ENCODE assay signal across 24 cellular contexts in genomic region chr3:170309044-170309443, GRCh38.
"Had no signal": no experiment of that assay in that cellular context is flagged by ENCODE, and none has a peak within 500 bp of the region (broad histone marks: within the 10 kb centered on the region; RNA-seq: fewer than 3 reads in every experiment).

No MANE protein-coding gene starts in this region.

- H3K4me3 Mint-ChIP-seq: activated naive CD4-positive, alpha-beta T cell treated with anti-CD3 and anti-CD28 coated beads, Interleukin-2, amount 50 U/mL, for 24 hours; effector memory CD8-positive, alpha-beta T cell; natural killer cell treated with Interleukin-12 subunit alpha and Interleukin-12 subunit beta and Interleukin-15 and Interleukin-18, amount 100 ng/mL, for 72 hours; stimulated activated memory B cell treated with anti-CD40 and anti-IgM and Interleukin-4, amounts not matched to agents 10 μg/mL and 1 μg/mL and 100 μg/mL, for 72 hours had no signal

- H3K27ac Mint-ChIP-seq: activated naive CD4-positive, alpha-beta T cell treated with anti-CD3 and anti-CD28 coated beads, Interleukin-2, amount 50 U/mL, for 24 hours; effector memory CD8-positive, alpha-beta T cell; natural killer cell treated with Interleukin-12 subunit alpha and Interleukin-12 subunit beta and Interleukin-15 and Interleukin-18, amount 100 ng/mL, for 72 hours; progenitor cell of endocrine pancreas; stimulated activated memory B cell treated with anti-CD40 and anti-IgM and Interleukin-4, amounts not matched to agents 10 μg/mL and 1 μg/mL and 100 μg/mL, for 72 hours had no signal

- H3K36me3 Mint-ChIP-seq: activated naive CD4-positive, alpha-beta T cell treated with anti-CD3 and anti-CD28 coated beads, Interleukin-2, amount 50 U/mL, for 24 hours; natural killer cell treated with Interleukin-12 subunit alpha and Interleukin-12 subunit beta and Interleukin-15 and Interleukin-18, amount 100 ng/mL, for 72 hours; stimulated activated memory B cell treated with anti-CD40 and anti-IgM and Interleukin-4, amounts not matched to agents 10 μg/mL and 1 μg/mL and 100 μg/mL, for 72 hours had no signal

- H3K9me3 ChIP-seq: ascending aorta, esophagus squamous epithelium, heart right ventricle, sigmoid colon, stomach, suprapubic skin, tibial nerve had no signal

- H3K4me3 ChIP-seq: ascending aorta, esophagus squamous epithelium, heart right ventricle, sigmoid colon, smooth muscle cell, stomach, suprapubic skin, tibial nerve had no signal

- H3K27me3 ChIP-seq: ascending aorta, brain microvascular endothelial cell, esophagus squamous epithelium, heart right ventricle, sigmoid colon, stomach, suprapubic skin, tibial nerve had no signal

- H3K36me3 ChIP-seq: brain microvascular endothelial cell, sigmoid colon, suprapubic skin, tibial nerve, WERI-Rb-1 had no signal

- H3K27ac ChIP-seq: ascending aorta, brain microvascular endothelial cell, esophagus squamous epithelium, heart right ventricle, sigmoid colon, suprapubic skin, tibial nerve had no signal

- H3K9me3 Mint-ChIP-seq: activated naive CD4-positive, alpha-beta T cell treated with anti-CD3 and anti-CD28 coated beads, Interleukin-2, amount 50 U/mL, for 24 hours; effector memory CD8-positive, alpha-beta T cell; natural killer cell treated with Interleukin-12 subunit alpha and Interleukin-12 subunit beta and Interleukin-15 and Interleukin-18, amount 100 ng/mL, for 72 hours; stimulated activated memory B cell treated with anti-CD40 and anti-IgM and Interleukin-4, amounts not matched to agents 10 μg/mL and 1 μg/mL and 100 μg/mL, for 72 hours had no signal

- FAIRE-seq: endothelial cell of umbilical vein, TTC549 had no signal

- H3K27me3 Mint-ChIP-seq: activated naive CD4-positive, alpha-beta T cell treated with anti-CD3 and anti-CD28 coated beads, Interleukin-2, amount 50 U/mL, for 24 hours; effector memory CD8-positive, alpha-beta T cell; natural killer cell treated with Interleukin-12 subunit alpha and Interleukin-12 subunit beta and Interleukin-15 and Interleukin-18, amount 100 ng/mL, for 72 hours; progenitor cell of endocrine pancreas; stimulated activated memory B cell treated with anti-CD40 and anti-IgM and Interleukin-4, amounts not matched to agents 10 μg/mL and 1 μg/mL and 100 μg/mL, for 72 hours had no signal

- ATAC-seq: effector memory CD8-positive, alpha-beta T cell; heart right ventricle; left cardiac atrium; natural killer cell treated with Interleukin-12 subunit alpha and Interleukin-12 subunit beta and Interleukin-15 and Interleukin-18, amount 100 ng/mL, for 72 hours; stimulated activated memory B cell treated with anti-CD40 and anti-IgM and Interleukin-4, amounts not matched to agents 10 μg/mL and 1 μg/mL and 100 μg/mL, for 72 hours had no signal

- H3K4me1 ChIP-seq: ascending aorta, suprapubic skin had no signal

- H3K4me1 Mint-ChIP-seq: activated naive CD4-positive, alpha-beta T cell treated with anti-CD3 and anti-CD28 coated beads, Interleukin-2, amount 50 U/mL, for 24 hours had no signal

- DNase-seq: activated CD4-positive, CD25-positive, alpha-beta regulatory T cell treated with anti-CD3 and anti-CD28 coated beads, Interleukin-2, amount 50 U/mL, for 72 hours; activated gamma-delta T cell treated with Interleukin-2 at 50 U/mL for 16 hours; activated T-cell treated with anti-CD3 and anti-CD28 coated beads, Interleukin-2, amount 50 U/mL, for 1 hour; brain microvascular endothelial cell; effector memory CD8-positive, alpha-beta T cell; esophagus squamous epithelium; heart right ventricle; islet precursor cell; left cardiac atrium; retina; sigmoid colon; stimulated activated CD4-positive, alpha-beta T cell treated with anti-CD3 and anti-CD28 coated beads, Interleukin-15, amount 100 ng/mL, for 24 hours; stomach; WERI-Rb-1 had no signal

- H3K4me2 ChIP-seq: smooth muscle cell had no signal
